20 cellular contexts compared by ENCODE assay signal in genomic region chr5:91132552-91132951, GRCh38.
A peak's percentile ranks its signal among the peaks of the same experiment; 100 is the strongest.
DNase-seq lines count a peak whose midpoint lies in the region; ATAC-seq and TF ChIP-seq lines count a peak whose summit lies in the region.
"Had no signal": no experiment of that assay in that cellular context is flagged by ENCODE, and none has a peak within 500 bp of the region (broad histone marks: within the 10 kb centered on the region; RNA-seq: fewer than 3 reads in every experiment).

No MANE protein-coding gene starts in this region.

- H3K36me3 Mint-ChIP-seq in T-helper 17 cell (ENCODE audit: low read depth) = peaks cover 5% of the 10 kb centered on the region
- H3K36me3 Mint-ChIP-seq in stimulated activated effector memory CD8-positive, alpha-beta T cell treated with anti-CD3 and anti-CD28 coated beads, Interleukin-12 subunit alpha, Interleukin-12 subunit beta, amount 100 ng/mL, for 72 hours = no peaks in the 10 kb centered on the region

- ATAC-seq in GM18870 (IDR thresholded peaks at IDR 0.05; ENCODE audit: unreplicated experiment) (peak; percentile 74), HG02763 (IDR thresholded peaks at IDR 0.05; ENCODE audit: unreplicated experiment) (peak; percentile 56), T-helper 17 cell (no peak)
- ATAC-seq in stimulated activated effector memory CD8-positive, alpha-beta T cell treated with anti-CD3 and anti-CD28 coated beads, Interleukin-12 subunit alpha, Interleukin-12 subunit beta, amount 100 ng/mL, for 72 hours = peak; percentile 34
- ATAC-seq: PC-3 had no signal

- H3K79me2 ChIP-seq in hepatocyte = no peaks in the 10 kb centered on the region

- H3K9me2 ChIP-seq in hepatocyte (replicated peaks; ENCODE audit: insufficient read depth) = no peaks in the 10 kb centered on the region

- no peak overlapping the region for H3K4me3 ChIP-seq in hepatocyte
- H3K4me3 ChIP-seq in esophagus muscularis mucosa = no peak overlapping the region
- no peak overlapping the region for H3K4me3 ChIP-seq in adrenal gland
- H3K4me3 ChIP-seq: left ventricle myocardium inferior, thoracic aorta had no signal

- no peak overlapping the region for H3K27ac Mint-ChIP-seq in T-helper 17 cell
- H3K27ac Mint-ChIP-seq in stimulated activated effector memory CD8-positive, alpha-beta T cell treated with anti-CD3 and anti-CD28 coated beads, Interleukin-12 subunit alpha, Interleukin-12 subunit beta, amount 100 ng/mL, for 72 hours = no peak overlapping the region
- H3K27ac Mint-ChIP-seq: brain, H9, progenitor cell of endocrine pancreas had no signal

- no peak overlapping the region for H3K4me2 ChIP-seq in hepatocyte
- H3K4me2 ChIP-seq: KMS-11 had no signal

- TF ChIP-seq CTCF in hepatocyte (IDR thresholded peaks at IDR 0.05; ENCODE audit: poor library complexity) (no peak), esophagus muscularis mucosa (IDR thresholded peaks at IDR 0.05) (no peak), adrenal gland (IDR thresholded peaks at IDR 0.05) (no peak)

- H3K4me1 ChIP-seq in hepatocyte (ENCODE audit: insufficient read depth) = no peaks in the 10 kb centered on the region
- H3K4me1 ChIP-seq in esophagus muscularis mucosa = peaks cover 0 to 24% (median 18%) of the 10 kb centered on the region in 4 donors
- H3K4me1 ChIP-seq in adrenal gland (replicated peaks in 1 of 2) = peaks cover 11 to 16% of the 10 kb centered on the region in 2 donors
- H3K4me1 ChIP-seq: BE2C, left ventricle myocardium inferior had no signal

- H3K36me3 ChIP-seq in hepatocyte (replicated peaks; ENCODE audit: insufficient read depth, low read depth) (no peaks in the 10 kb centered on the region), esophagus muscularis mucosa (no peaks in the 10 kb centered on the region), adrenal gland (replicated peaks in 1 of 2) (no peaks in the 10 kb centered on the region)
- H3K36me3 ChIP-seq: BE2C, left ventricle myocardium inferior, thoracic aorta, WERI-Rb-1 had no signal

- H3K27me3 Mint-ChIP-seq in T-helper 17 cell = peaks cover 18% of the 10 kb centered on the region
- H3K27me3 Mint-ChIP-seq: brain, progenitor cell of endocrine pancreas had no signal

- no peaks in the 10 kb centered on the region for H3K4me1 Mint-ChIP-seq in T-helper 17 cell
- H3K4me1 Mint-ChIP-seq in stimulated activated effector memory CD8-positive, alpha-beta T cell treated with anti-CD3 and anti-CD28 coated beads, Interleukin-12 subunit alpha, Interleukin-12 subunit beta, amount 100 ng/mL, for 72 hours = peaks cover 4% of the 10 kb centered on the region

- H3K27ac ChIP-seq in hepatocyte (no peak overlapping the region), esophagus muscularis mucosa (replicated peaks in 1 of 4) (no peak overlapping the region), adrenal gland (no peak overlapping the region)
- H3K27ac ChIP-seq: HL-60, KMS-11, left ventricle myocardium inferior, thoracic aorta, WERI-Rb-1 had no signal

- 96% methylated on average over 2 of the region's 2 CpGs for WGBS in hepatocyte (ENCODE audit: low lambda C conversion rate, missing lambda C conversion rate)
- WGBS in esophagus muscularis mucosa = 67% methylated on average over 2 of the region's 2 CpGs
- WGBS in adrenal gland, 4 donors = 66 to 81% (median 73%) methylated on average over 2 of the region's 2 CpGs

- DNase-seq in T-helper 17 cell (no peak), hepatocyte (ENCODE audit: low spot score) (no peak), esophagus muscularis mucosa (ENCODE audit: extremely low spot score) (no peak), adrenal gland (no peak)
- DNase-seq in stimulated activated effector memory CD8-positive, alpha-beta T cell treated with anti-CD3 and anti-CD28 coated beads, Interleukin-12 subunit alpha, Interleukin-12 subunit beta, amount 100 ng/mL, for 72 hours (ENCODE audit: low spot score in 2 of 2) = no peak
- DNase-seq: activated gamma-delta T cell treated with Interleukin-2 at 50 U/mL for 16 hours, BE2C, H9, left ventricle myocardium inferior, NCI-H146, NCI-H524, PC-3, WERI-Rb-1 had no signal

- TF ChIP-seq EP300 in esophagus muscularis mucosa (IDR thresholded peaks at IDR 0.05) = no peak

- H3K9me3 Mint-ChIP-seq in stimulated activated effector memory CD8-positive, alpha-beta T cell treated with anti-CD3 and anti-CD28 coated beads, Interleukin-12 subunit alpha, Interleukin-12 subunit beta, amount 100 ng/mL, for 72 hours = no peaks in the 10 kb centered on the region
- H3K9me3 Mint-ChIP-seq: H9 had no signal

- intact Hi-C loops in esophagus muscularis mucosa (cut with DNase I) (no loop called here), adrenal gland (cut with DNase I) (no loop called here)

- no peaks in the 10 kb centered on the region for H4K20me1 ChIP-seq in hepatocyte (ENCODE audit: insufficient read depth, poor library complexity, severe bottlenecking)

- peak overlapping the region; percentile 22 for H3K4me3 Mint-ChIP-seq in T-helper 17 cell
- no peak overlapping the region for H3K4me3 Mint-ChIP-seq in stimulated activated effector memory CD8-positive, alpha-beta T cell treated with anti-CD3 and anti-CD28 coated beads, Interleukin-12 subunit alpha, Interleukin-12 subunit beta, amount 100 ng/mL, for 72 hours
- H3K4me3 Mint-ChIP-seq: brain, H9 had no signal

- TF ChIP-seq POLR2A in esophagus muscularis mucosa (IDR thresholded peaks at IDR 0.05; ENCODE audit: low read depth) (no peak), adrenal gland (IDR thresholded peaks at IDR 0.05) (no peak)

- H3K27me3 ChIP-seq in hepatocyte (no peaks in the 10 kb centered on the region), esophagus muscularis mucosa (no peaks in the 10 kb centered on the region), adrenal gland (no peaks in the 10 kb centered on the region)
- H3K27me3 ChIP-seq: BE2C had no signal

- no peak overlapping the region for H2AFZ ChIP-seq in hepatocyte

- no peaks in the 10 kb centered on the region for H3K9me3 ChIP-seq in T-helper 17 cell (ENCODE audit: control insufficient read depth, low read length, poor library complexity, severe bottlenecking)
- no peaks in the 10 kb centered on the region for H3K9me3 ChIP-seq in hepatocyte (ENCODE audit: low read depth)
- no peaks in the 10 kb centered on the region for H3K9me3 ChIP-seq in esophagus muscularis mucosa
- H3K9me3 ChIP-seq in adrenal gland (replicated peaks in 1 of 3) = no peaks in the 10 kb centered on the region
- H3K9me3 ChIP-seq: BE2C, left ventricle myocardium inferior, thoracic aorta had no signal
